ENCODE assay signal across 33 cellular contexts in the genomic region with DNA sequence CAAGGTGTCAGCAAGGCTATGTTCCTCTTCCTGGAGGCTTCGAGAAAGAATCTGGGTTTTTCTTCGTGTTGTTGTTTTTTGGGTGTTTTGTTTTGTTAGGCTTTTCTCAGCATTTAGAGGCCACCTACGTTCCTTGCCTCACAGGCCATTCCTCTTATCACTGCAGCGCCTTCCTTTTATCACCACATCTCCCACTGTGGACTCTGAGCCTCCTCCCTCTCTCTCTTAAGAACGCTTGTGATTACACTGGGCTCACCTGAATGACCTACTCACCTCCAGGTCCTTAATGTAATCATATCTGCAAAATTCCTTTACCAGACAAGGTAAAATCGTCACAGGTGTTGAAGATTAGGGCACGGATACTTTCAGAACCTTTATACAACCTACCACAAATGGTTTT.
"Had no signal": no experiment of that assay in that cellular context is flagged by ENCODE, and none has a peak within 500 bp of the region (broad histone marks: within the 10 kb centered on the region; RNA-seq: fewer than 3 reads in every experiment).

No MANE protein-coding gene starts in this region.

- H3K27me3 Mint-ChIP-seq: memory B cell; stimulated activated naive CD8-positive, alpha-beta T cell treated with anti-CD3 and anti-CD28 coated beads, Interleukin-15, amount 100 ng/mL, for 72 hours had no signal

- H3K36me3 Mint-ChIP-seq: immature natural killer cell, memory B cell, mesothelial cell of epicardium, naive B cell had no signal

- FAIRE-seq: colon, pancreas had no signal

- H3K36me3 ChIP-seq: esophagus muscularis mucosa, heart right ventricle, pancreas, right lobe of liver, suprapubic skin, vagina had no signal

- H3K4me1 Mint-ChIP-seq: immature natural killer cell; memory B cell; naive B cell; stimulated activated naive CD8-positive, alpha-beta T cell treated with anti-CD3 and anti-CD28 coated beads, Interleukin-15, amount 100 ng/mL, for 72 hours had no signal

- DNase-seq: cerebellar nuclear complex; dorsolateral prefrontal cortex; effector CD4-positive, alpha-beta T cell; foreskin keratinocyte; glutamatergic neuron; heart right ventricle; hypothalamus; immature natural killer cell; islet precursor cell; kidney glomerular epithelial cell; left colon; left ventricle myocardium superior; mucosa of descending colon; naive B cell; pancreas; right lobe of liver; stimulated activated CD4-positive, alpha-beta T cell treated with anti-CD3 and anti-CD28 coated beads, Interleukin-12 subunit alpha, Interleukin-12 subunit beta, amount 100 ng/mL, for 4 hours; stimulated activated CD4-positive, alpha-beta T cell treated with anti-CD3 and anti-CD28 coated beads, Interleukin-1b, Interleukin-23, amount 100 ng/mL, for 48 hours; stimulated activated CD4-positive, alpha-beta T cell treated with anti-CD3 and anti-CD28 coated beads, Interleukin-4, amount 100 ng/mL, for 1 hour; stimulated activated CD8-positive, alpha-beta memory T cell treated with anti-CD3 and anti-CD28 coated beads, Interleukin-4, amount 100 ng/mL, for 48 hours; stimulated activated naive CD4-positive, alpha-beta T cell; stimulated activated naive CD8-positive, alpha-beta T cell treated with anti-CD3 and anti-CD28 coated beads, Interleukin-15, amount 100 ng/mL, for 72 hours; trophoblast cell had no signal

- H3K4me3 ChIP-seq: dorsolateral prefrontal cortex, esophagus muscularis mucosa, heart right ventricle, lung, mucosa of descending colon, pancreas, right lobe of liver, smooth muscle cell, suprapubic skin, vagina had no signal

- H3K9me3 ChIP-seq: esophagus muscularis mucosa, mucosa of descending colon, pancreas, right lobe of liver, vagina had no signal

- H3K27me3 ChIP-seq: dorsolateral prefrontal cortex, esophagus muscularis mucosa, foreskin keratinocyte, heart right ventricle, pancreas, right lobe of liver, suprapubic skin, vagina had no signal

- H3K4me2 ChIP-seq: smooth muscle cell had no signal

- H3K27ac ChIP-seq: dorsolateral prefrontal cortex, epithelial cell of prostate, esophagus muscularis mucosa, foreskin keratinocyte, heart right ventricle, pancreas, right lobe of liver, suprapubic skin, vagina had no signal

- H3K4me3 Mint-ChIP-seq: immature natural killer cell; memory B cell; mesothelial cell of epicardium; naive B cell; nephron; stimulated activated naive CD8-positive, alpha-beta T cell treated with anti-CD3 and anti-CD28 coated beads, Interleukin-15, amount 100 ng/mL, for 72 hours had no signal

- H3K4me1 ChIP-seq: foreskin keratinocyte, heart right ventricle, pancreas, right lobe of liver, suprapubic skin, vagina had no signal

- ATAC-seq: foreskin keratinocyte; heart right ventricle; left colon; left ventricle myocardium superior; mucosa of descending colon; pancreas; right lobe of liver; stimulated activated naive CD8-positive, alpha-beta T cell treated with anti-CD3 and anti-CD28 coated beads, Interleukin-15, amount 100 ng/mL, for 72 hours had no signal

- H3K27ac Mint-ChIP-seq: immature natural killer cell; memory B cell; mesothelial cell of epicardium; naive B cell; nephron; stimulated activated naive CD8-positive, alpha-beta T cell treated with anti-CD3 and anti-CD28 coated beads, Interleukin-15, amount 100 ng/mL, for 72 hours had no signal
